In the genomic region with DNA sequence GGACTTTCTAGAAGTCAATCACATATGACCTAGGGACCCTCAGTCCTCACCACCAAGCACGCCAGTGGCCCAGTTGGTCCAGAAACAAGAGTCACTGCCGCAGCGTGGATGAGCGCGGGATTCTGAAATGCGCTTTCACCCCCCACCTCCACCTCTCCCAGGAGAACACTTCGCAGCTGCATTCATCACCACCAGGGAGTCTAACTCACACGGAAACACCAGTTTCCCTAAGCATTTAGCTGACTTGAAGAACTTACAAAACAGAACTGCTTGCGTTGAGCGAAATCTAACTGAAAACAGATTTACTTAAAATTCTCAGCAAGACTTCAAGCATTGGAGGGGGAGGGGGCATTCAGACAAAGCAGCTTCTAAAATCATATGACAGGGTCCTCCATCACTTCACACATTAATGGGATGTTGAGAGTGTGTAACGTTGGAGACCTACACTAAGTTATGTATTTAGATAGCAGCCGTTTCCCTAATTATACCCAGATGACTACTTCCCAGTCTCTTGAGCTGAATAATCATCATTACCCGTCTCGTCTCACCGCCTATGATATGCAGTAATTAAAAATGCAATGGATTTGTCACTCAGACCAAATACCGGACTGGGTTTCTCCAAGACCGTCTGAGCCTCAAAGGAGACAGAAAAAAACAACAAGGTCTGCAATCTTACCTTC, we compare ENCODE assay signal across 1 cellular context.
A peak's percentile ranks its signal among the peaks of the same experiment; 100 is the strongest.
TF ChIP-seq lines count a peak whose summit lies in the region.

No MANE protein-coding gene starts in this region.

TF ChIP-seq in H1, 55 proteins besides CTCF, POLR2A, EP300 and RAD21:
- 0 out of 4 replicates have a peak, but pooled peaks of 1 of the 2 experiments have one; percentile 20 for TF ChIP-seq HDAC2 (IDR thresholded peaks at IDR 0.05; ENCODE audit: borderline replicate concordance in 1 of 2, low read depth in 2 of 2, low read length in 2 of 2)
- no peak for TF ChIP-seq GABPA (IDR thresholded peaks at IDR 0.05; ENCODE audit: borderline replicate concordance, insufficient read depth, low read length)
- no peak for TF ChIP-seq YY1 (IDR thresholded peaks at IDR 0.05; ENCODE audit: low read depth, low read length)
TF ChIP-seq in H1: peak in this region for 1.
